Comparison of ENCODE assay signal across 25 cellular contexts in the genomic region with DNA sequence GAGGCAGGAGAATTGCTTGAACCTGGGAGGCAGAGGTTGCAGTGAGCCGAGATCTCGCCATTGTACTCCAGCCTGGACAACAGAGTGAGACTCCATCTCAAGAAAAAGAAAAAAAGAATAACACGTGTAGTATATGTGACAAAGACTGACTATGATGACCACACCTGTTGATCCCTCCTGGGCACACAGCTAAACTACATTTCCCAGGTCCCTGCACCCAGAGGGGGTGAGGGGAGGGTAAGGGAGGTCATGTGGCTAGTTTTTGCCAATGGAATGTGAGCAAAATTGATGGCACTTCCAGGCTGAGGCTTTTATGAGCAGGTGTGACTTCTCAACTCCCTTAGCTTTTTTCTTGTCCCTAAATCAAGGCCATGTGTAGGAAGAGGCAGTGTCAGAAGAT. TPM values are rescaled to one million over a fixed set of nuclear protein-coding genes. Genes with fewer than 3 reads are reported as not detected.
"Had no signal": no experiment of that assay in that cellular context is flagged by ENCODE, and none has a peak within 500 bp of the region (broad histone marks: within the 10 kb centered on the region; RNA-seq: fewer than 3 reads in every experiment).

No MANE protein-coding gene starts in this region.

- H3K9me3 Mint-ChIP-seq: activated CD8-positive, alpha-beta T cell treated with anti-CD3 and anti-CD28 coated beads for 36 hours; activated naive CD8-positive, alpha-beta T cell treated with anti-CD3 and anti-CD28 coated beads, Interleukin-2, amount 50 U/mL, for 24 hours; activated T-cell treated with anti-CD3 and anti-CD28 coated beads, Interleukin-2, amount 50 U/mL, for 72 hours; dendritic cell treated with granulocyte-macrophage colony-stimulating factor and Interleukin-4, amounts not matched to agents 40 ng/mL and 50 ng/mL, for 4 days; immature natural killer cell; stimulated activated naive CD8-positive, alpha-beta T cell treated with anti-CD3 and anti-CD28 coated beads, Interleukin-15, Interleukin-2, amounts not matched to agents 100 ng/mL and 50 ng/mL, for 24 hours; T-helper 1 cell treated with Interleukin-12 subunit alpha and Interleukin-12 subunit beta and Interleukin-4 antibody, amounts not matched to agents 30 μg/mL and 1 μg/mL, for 36 hours had no signal

- H3K27ac Mint-ChIP-seq: activated CD8-positive, alpha-beta T cell treated with anti-CD3 and anti-CD28 coated beads for 36 hours; activated naive CD8-positive, alpha-beta T cell treated with anti-CD3 and anti-CD28 coated beads, Interleukin-2, amount 50 U/mL, for 24 hours; activated T-cell treated with anti-CD3 and anti-CD28 coated beads, Interleukin-2, amount 50 U/mL, for 72 hours; dendritic cell treated with granulocyte-macrophage colony-stimulating factor and Interleukin-4, amounts not matched to agents 40 ng/mL and 50 ng/mL, for 4 days; immature natural killer cell; nephron progenitor cell; stimulated activated naive CD8-positive, alpha-beta T cell treated with anti-CD3 and anti-CD28 coated beads, Interleukin-15, Interleukin-2, amounts not matched to agents 100 ng/mL and 50 ng/mL, for 24 hours; T-helper 1 cell treated with Interleukin-12 subunit alpha and Interleukin-12 subunit beta and Interleukin-4 antibody, amounts not matched to agents 30 μg/mL and 1 μg/mL, for 36 hours had no signal

- FAIRE-seq: pancreas had no signal

- DNase-seq: activated CD4-positive, alpha-beta T cell treated with anti-CD3 and anti-CD28 coated beads for 48 hours; activated CD8-positive, alpha-beta T cell treated with anti-CD3 and anti-CD28 coated beads for 36 hours; activated effector memory CD4-positive, alpha-beta T cell treated with Interleukin-2 at 50 U/mL for 16 hours; activated naive CD4-positive, alpha-beta T cell treated with anti-CD3 and anti-CD28 coated beads, Interleukin-2, amount 50 U/mL, for 16 hours; activated naive CD8-positive, alpha-beta T cell treated with anti-CD3 and anti-CD28 coated beads, Interleukin-2, amount 50 U/mL, for 24 hours; activated T-cell treated with anti-CD3 and anti-CD28 coated beads, Interleukin-2, amount 50 U/mL, for 72 hours; effector CD4-positive, alpha-beta T cell; erythroblast; foreskin fibroblast; heart right ventricle; immature natural killer cell; kidney glomerular epithelial cell; left ventricle myocardium superior; mammary epithelial cell; nephron progenitor cell; pancreas; right cardiac atrium; stimulated activated CD4-positive, alpha-beta T cell treated with anti-CD3 and anti-CD28 coated beads, Interleukin-1b, Interleukin-23, amount 100 ng/mL, for 48 hours; substantia nigra; thyroid gland had no signal

- H3K4me1 ChIP-seq: heart right ventricle, pancreas had no signal

- H3K4me1 Mint-ChIP-seq: activated naive CD8-positive, alpha-beta T cell treated with anti-CD3 and anti-CD28 coated beads, Interleukin-2, amount 50 U/mL, for 24 hours; immature natural killer cell had no signal

- H3K27me3 ChIP-seq: heart right ventricle, pancreas, thyroid gland had no signal

- H3K27ac ChIP-seq: heart right ventricle, pancreas, skin epidermis, thyroid gland had no signal

- H3K9me3 ChIP-seq: pancreas, thyroid gland had no signal

- H3K36me3 ChIP-seq: pancreas, thyroid gland had no signal

- ATAC-seq: activated CD8-positive, alpha-beta T cell treated with anti-CD3 and anti-CD28 coated beads for 36 hours; activated naive CD8-positive, alpha-beta T cell treated with anti-CD3 and anti-CD28 coated beads, Interleukin-2, amount 50 U/mL, for 24 hours; activated T-cell treated with anti-CD3 and anti-CD28 coated beads, Interleukin-2, amount 50 U/mL, for 72 hours; heart right ventricle; left ventricle myocardium superior; pancreas; right cardiac atrium had no signal

- H3K4me3 ChIP-seq: heart right ventricle, pancreas, skin epidermis, thyroid gland had no signal

- H3K4me3 Mint-ChIP-seq: activated CD8-positive, alpha-beta T cell treated with anti-CD3 and anti-CD28 coated beads for 36 hours; activated naive CD8-positive, alpha-beta T cell treated with anti-CD3 and anti-CD28 coated beads, Interleukin-2, amount 50 U/mL, for 24 hours; activated T-cell treated with anti-CD3 and anti-CD28 coated beads, Interleukin-2, amount 50 U/mL, for 72 hours; dendritic cell treated with granulocyte-macrophage colony-stimulating factor and Interleukin-4, amounts not matched to agents 40 ng/mL and 50 ng/mL, for 4 days; immature natural killer cell; nephron progenitor cell; stimulated activated naive CD8-positive, alpha-beta T cell treated with anti-CD3 and anti-CD28 coated beads, Interleukin-15, Interleukin-2, amounts not matched to agents 100 ng/mL and 50 ng/mL, for 24 hours; T-helper 1 cell treated with Interleukin-12 subunit alpha and Interleukin-12 subunit beta and Interleukin-4 antibody, amounts not matched to agents 30 μg/mL and 1 μg/mL, for 36 hours had no signal

- H3K27me3 Mint-ChIP-seq: activated CD8-positive, alpha-beta T cell treated with anti-CD3 and anti-CD28 coated beads for 36 hours; activated naive CD8-positive, alpha-beta T cell treated with anti-CD3 and anti-CD28 coated beads, Interleukin-2, amount 50 U/mL, for 24 hours; dendritic cell treated with granulocyte-macrophage colony-stimulating factor and Interleukin-4, amounts not matched to agents 40 ng/mL and 50 ng/mL, for 4 days; stimulated activated naive CD8-positive, alpha-beta T cell treated with anti-CD3 and anti-CD28 coated beads, Interleukin-15, Interleukin-2, amounts not matched to agents 100 ng/mL and 50 ng/mL, for 24 hours had no signal

RNA-seq across cellular contexts. Expression of a gene that starts 58.2 kb away (rescaled TPM):
- total RNA-seq: fibroblast of lung had no signal
- polyA plus RNA-seq: fibroblast of lung had no signal
